In genomic region chr10:105339669-105340068, GRCh38 we compare ENCODE assay signal across 1 cellular context.
A peak's percentile ranks its signal among the peaks of the same experiment; 100 is the strongest.
TF ChIP-seq lines count a peak whose summit lies in the region.

No MANE protein-coding gene starts in this region.

TF ChIP-seq in K562, 482 proteins besides CTCF, POLR2A, EP300 and RAD21 (continued from another document):
- TF ChIP-seq FOXO4 (CRISPR knock-in tag; IDR thresholded peaks at IDR 0.05) (no peak), MITF (IDR thresholded peaks at IDR 0.05) (no peak), KLF6 (CRISPR knock-in tag; IDR thresholded peaks at IDR 0.05; ENCODE audit: borderline replicate concordance) (no peak), PCBP1 (IDR thresholded peaks at IDR 0.05; ENCODE audit: low read depth, low read length, poor library complexity, severe bottlenecking) (peak; percentile 43), PCBP2 (IDR thresholded peaks at IDR 0.05; ENCODE audit: low read depth, low read length, poor library complexity, severe bottlenecking) (peak; percentile 61)
- TF ChIP-seq, protein P1, sequence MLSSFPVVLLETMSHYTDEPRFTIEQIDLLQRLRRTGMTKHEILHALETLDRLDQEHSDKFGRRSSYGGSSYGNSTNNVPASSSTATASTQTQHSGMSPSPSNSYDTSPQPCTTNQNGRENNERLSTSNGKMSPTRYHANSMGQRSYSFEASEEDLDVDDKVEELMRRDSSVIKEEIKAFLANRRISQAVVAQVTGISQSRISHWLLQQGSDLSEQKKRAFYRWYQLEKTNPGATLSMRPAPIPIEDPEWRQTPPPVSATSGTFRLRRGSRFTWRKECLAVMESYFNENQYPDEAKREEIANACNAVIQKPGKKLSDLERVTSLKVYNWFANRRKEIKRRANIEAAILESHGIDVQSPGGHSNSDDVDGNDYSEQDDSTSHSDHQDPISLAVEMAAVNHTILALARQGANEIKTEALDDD (IDR thresholded peaks at IDR 0.05), result no peak
TF ChIP-seq in K562: peak in this region for 3.
